1 cellular context compared by ENCODE assay signal in genomic region chr9:137046094-137046787, GRCh38.
TF ChIP-seq lines count a peak whose summit lies in the region.

Gene NPDC1 (minus strand): TSS chr9:137046177. CDS start chr9:137045989, 188 bp downstream.

TF ChIP-seq in SK-N-SH, 30 proteins besides CTCF, POLR2A, EP300 and RAD21 (continued from another document):
- no peak for TF ChIP-seq USF2 (IDR thresholded peaks at IDR 0.05; ENCODE audit: borderline replicate concordance, low read depth, low read length)
- peak; percentile 30; the same call in 1 of the 2 replicates for TF ChIP-seq MAX (IDR thresholded peaks at IDR 0.05; ENCODE audit: low read depth)
- TF ChIP-seq ELF1 (IDR thresholded peaks at IDR 0.05): no peak
- no peak for TF ChIP-seq POLR2AphosphoS5 (IDR thresholded peaks at IDR 0.05; ENCODE audit: low read depth, low read length)
- TF ChIP-seq SIN3A (IDR thresholded peaks at IDR 0.05; ENCODE audit: borderline replicate concordance, low read depth, low read length): peak; percentile 88
- no peak for TF ChIP-seq MEF2A (IDR thresholded peaks at IDR 0.05; ENCODE audit: borderline replicate concordance, low read depth)
- TF ChIP-seq RFX5 (IDR thresholded peaks at IDR 0.05; ENCODE audit: low read length): no peak
- TF ChIP-seq ZBTB33 (IDR thresholded peaks at IDR 0.05; ENCODE audit: borderline replicate concordance, low read depth): no peak
- TF ChIP-seq JUND (IDR thresholded peaks at IDR 0.05): no peak
- TF ChIP-seq MXI1 (IDR thresholded peaks at IDR 0.05; ENCODE audit: low read depth, low read length): peak; percentile 13; the same call in 1 of the 2 replicates
- no peak for TF ChIP-seq FOXJ3 (CRISPR knock-in tag; IDR thresholded peaks at IDR 0.05)
- no peak for TF ChIP-seq PBX3 (IDR thresholded peaks at IDR 0.05)
- no peak for TF ChIP-seq IRF3 (IDR thresholded peaks at IDR 0.05; ENCODE audit: low read depth, low read length)
